Comparison of ENCODE assay signal across 9 cellular contexts in genomic region chr12:46263140-46264017, GRCh38. TPM values are rescaled to one million over a fixed set of nuclear protein-coding genes. Genes with fewer than 3 reads are reported as not detected.
DNase-seq lines count a peak whose midpoint lies in the region; ATAC-seq and TF ChIP-seq lines count a peak whose summit lies in the region.
"Had no signal": no experiment of that assay in that cellular context is flagged by ENCODE, and none has a peak within 500 bp of the region (broad histone marks: within the 10 kb centered on the region; RNA-seq: fewer than 3 reads in every experiment).

No MANE protein-coding gene starts in this region.

- peaks cover 35% of the 10 kb centered on the region for H3K36me3 Mint-ChIP-seq in activated naive CD8-positive, alpha-beta T cell treated with anti-CD3 and anti-CD28 coated beads, Interleukin-2, amount 50 U/mL, for 24 hours (ENCODE audit: low read depth)

- in situ Hi-C loops in ACHN (cut with HindIII; ENCODE audit: low pct_ligation_motif_present, low pct_unique_long_range_greater_than_20kb, low sequenced_read_pairs), result no loop called here
- in situ Hi-C loops in GM23248 (cut with MboI), result no loop called here

- H4K20me1 ChIP-seq in GM23248 (ENCODE audit: insufficient read depth), result peaks cover 13% of the 10 kb centered on the region; the same call in 1 of the 2 replicates

- peaks cover 37% of the 10 kb centered on the region; the same call in 1 of the 2 replicates for H3F3A ChIP-seq in GM23248 (ENCODE audit: insufficient read depth)

- H3K27me3 ChIP-seq in GM23248 (replicated peaks; ENCODE audit: insufficient read depth), result no peaks in the 10 kb centered on the region
- no peaks in the 10 kb centered on the region for H3K27me3 ChIP-seq in kidney epithelial cell (ENCODE audit: control insufficient read depth, insufficient read depth, low read length)

- no peaks in the 10 kb centered on the region for H3K9me2 ChIP-seq in GM23248 (ENCODE audit: insufficient read depth)

- H3K9me3 Mint-ChIP-seq in activated naive CD8-positive, alpha-beta T cell treated with anti-CD3 and anti-CD28 coated beads, Interleukin-2, amount 50 U/mL, for 24 hours, result no peaks in the 10 kb centered on the region

- H2AFZ ChIP-seq in GM23248, result no peak overlapping the region

- H3K4me3 ChIP-seq in GM23248 (no peak overlapping the region), kidney epithelial cell (ENCODE audit: low read depth, low read length) (no peak overlapping the region)

- H3K79me2 ChIP-seq in GM23248 (ENCODE audit: insufficient read depth), result peaks cover 100% of the 10 kb centered on the region

- POLR2A ChIA-PET in HEK293T (lab: Yijun Ruan, JAX), result no interaction called here

- TF ChIP-seq CTCF in kidney epithelial cell (IDR thresholded peaks at IDR 0.05; ENCODE audit: insufficient read depth, low read length, poor library complexity, severe bottlenecking), result peak; percentile 33

- H3K27me3 Mint-ChIP-seq in activated naive CD8-positive, alpha-beta T cell treated with anti-CD3 and anti-CD28 coated beads, Interleukin-2, amount 50 U/mL, for 24 hours, result no peaks in the 10 kb centered on the region

- H3K4me2 ChIP-seq in GM23248 (ENCODE audit: unreplicated experiment), result peak overlapping the region; percentile 50

- H3K27ac ChIP-seq in GM23248, result peak overlapping the region; percentile 42

- H3K9me3 ChIP-seq in GM23248 (ENCODE audit: low read depth), result no peaks in the 10 kb centered on the region

- no peak overlapping the region for H3K9ac ChIP-seq in GM23248

- CTCF ChIA-PET in HEK293T (lab: Yijun Ruan, JAX), result interaction anchor here (0.6 kb wide), 1 partner anchor 188 kb away, joined by 4 read pairs; no protein-coding TSS in a partner anchor

- H3K27ac Mint-ChIP-seq in activated naive CD8-positive, alpha-beta T cell treated with anti-CD3 and anti-CD28 coated beads, Interleukin-2, amount 50 U/mL, for 24 hours, result peak overlapping the region; percentile 81

- H3K4me1 Mint-ChIP-seq in activated naive CD8-positive, alpha-beta T cell treated with anti-CD3 and anti-CD28 coated beads, Interleukin-2, amount 50 U/mL, for 24 hours, result peaks cover 24% of the 10 kb centered on the region

- WGBS in GM23248 (ENCODE audit: low coverage in 1 of 2, low lambda C conversion rate in 2 of 2, missing lambda C conversion rate in 2 of 2), 2 experiments, result 98% methylated on average over 6 of the region's 6 CpGs

- DNase-seq in ACHN (peak; percentile 36), GM23248 (no peak), kidney epithelial cell (ENCODE audit: low read depth) (no peak), NCI-H1092 treated with DMSO at 0.1 percent for 48 hours (lab: John Stamatoyannopoulos, UW) (no peak), HEK293T (ENCODE audit: extremely low spot score) (no peak), T-helper 1 cell (no peak)
- DNase-seq in activated naive CD8-positive, alpha-beta T cell treated with anti-CD3 and anti-CD28 coated beads, Interleukin-2, amount 50 U/mL, for 24 hours, result no peak
- DNase-seq: retina had no signal

- H3K36me3 ChIP-seq in GM23248 (ENCODE audit: low read depth) (no peaks in the 10 kb centered on the region), kidney epithelial cell (ENCODE audit: control insufficient read depth, insufficient read depth, low read length) (no peaks in the 10 kb centered on the region)

- no peak for ATAC-seq in activated naive CD8-positive, alpha-beta T cell treated with anti-CD3 and anti-CD28 coated beads, Interleukin-2, amount 50 U/mL, for 24 hours
- no peak for ATAC-seq in HG02798 (IDR thresholded peaks at IDR 0.05; ENCODE audit: poor library complexity, unreplicated experiment)

- H3K4me1 ChIP-seq in GM23248 (ENCODE audit: insufficient read depth), result peaks cover 70% of the 10 kb centered on the region

- peak overlapping the region; percentile 61 for H3K4me3 Mint-ChIP-seq in activated naive CD8-positive, alpha-beta T cell treated with anti-CD3 and anti-CD28 coated beads, Interleukin-2, amount 50 U/mL, for 24 hours

TF ChIP-seq in HEK293T, 16 proteins besides CTCF, POLR2A, EP300 and RAD21:
- no peak for TF ChIP-seq FOXM1 (IDR thresholded peaks at IDR 0.05; ENCODE audit: borderline replicate concordance)
- TF ChIP-seq NFRKB (IDR thresholded peaks at IDR 0.05), result no peak
- TF ChIP-seq ARNT (IDR thresholded peaks at IDR 0.05), result no peak
- no peak for TF ChIP-seq L3MBTL2 (conservative IDR thresholded peaks at IDR 0.05)
- no peak for TF ChIP-seq LEF1 (IDR thresholded peaks at IDR 0.05; ENCODE audit: borderline replicate concordance)
TF ChIP-seq in HEK293T: peak in this region for 0.

RNA-seq across cellular contexts. Expression of gene SLC38A1, which starts 5.5 kb away (rescaled TPM):
- 79.9 and 81.7 TPM in 2 replicates for total RNA-seq in GM23248 (2014; rRNA removed; shearing (Covaris generic))
- 88.7 and 92.0 TPM in 2 replicates for polyA plus RNA-seq in GM23248 (2016; fragmentation: Nextera tagmentation; extraction: Ambion mirVana)
- total RNA-seq in kidney epithelial cell, result 240 and 245 TPM in 2 replicates
